8 cellular contexts compared by ENCODE assay signal in the genomic region with DNA sequence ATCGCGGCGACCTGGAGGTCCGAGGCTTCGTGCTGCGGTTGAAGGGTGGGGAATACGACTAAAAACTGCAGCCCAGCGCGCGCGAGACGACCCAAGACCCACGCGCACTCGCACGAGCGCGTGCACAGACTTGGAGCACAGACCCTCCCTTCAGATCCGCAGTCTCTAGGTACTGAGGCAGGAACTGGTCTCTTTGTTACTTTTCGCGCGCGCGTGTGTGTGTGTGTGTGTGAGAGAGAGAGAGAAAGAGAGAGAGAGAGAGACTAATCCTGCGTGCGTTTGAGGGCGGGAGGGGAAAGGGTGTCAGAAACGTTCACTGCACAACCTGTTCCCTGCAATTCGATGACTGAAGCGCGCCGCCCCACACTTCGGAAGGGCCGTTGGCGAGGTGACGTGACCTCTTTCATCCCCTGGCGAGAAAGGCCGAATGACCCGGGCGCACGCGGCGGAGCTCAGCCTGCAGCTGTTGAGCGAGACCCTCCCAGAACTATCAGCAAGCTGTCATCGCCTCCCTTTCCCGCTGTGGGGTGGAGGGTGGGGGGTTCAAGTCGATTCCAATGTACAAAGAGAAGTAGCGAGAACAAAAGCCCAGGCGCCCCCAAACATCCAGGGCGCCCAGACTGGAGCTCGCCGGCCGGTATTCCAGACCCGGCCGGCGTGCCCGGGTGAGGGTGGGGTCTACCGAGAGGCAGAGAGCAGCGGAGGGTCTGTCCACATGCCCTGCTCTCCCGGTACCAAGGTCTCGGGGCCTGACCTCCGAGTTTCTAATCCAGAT. TPM values are rescaled to one million over a fixed set of nuclear protein-coding genes. Genes with fewer than 3 reads are reported as not detected.
DNase-seq lines count a peak whose midpoint lies in the region; ATAC-seq and TF ChIP-seq lines count a peak whose summit lies in the region.

No MANE protein-coding gene starts in this region.

- H3K36me3 Mint-ChIP-seq in GM23338 (ENCODE audit: low read depth) (peaks cover 24% of the 10 kb centered on the region), naive B cell (peaks cover 0 to 8% of the 10 kb centered on the region in 2 donors)

- no peak overlapping the region for H3K27ac Mint-ChIP-seq in GM23338
- peak overlapping the region in 4 of 6 donors; percentile 16 to 69 (median 38) for H3K27ac Mint-ChIP-seq in naive B cell

- H3K9me2 ChIP-seq in GM23338 (ENCODE audit: insufficient read depth): no peaks in the 10 kb centered on the region

- peaks cover 23% of the 10 kb centered on the region for H4K20me1 ChIP-seq in GM23338 (replicated peaks; ENCODE audit: insufficient read depth)

- TF ChIP-seq CTCF in GM23338 (conservative IDR thresholded peaks at IDR 0.05; ENCODE audit: low read depth in 2 of 2): no peak

- no peaks in the 10 kb centered on the region; the same call in 2 of the 3 replicates for H3K9me3 Mint-ChIP-seq in GM23338
- peaks cover 0 to 3% (median 0%) of the 10 kb centered on the region in 7 donors for H3K9me3 Mint-ChIP-seq in naive B cell

- peaks cover 6% of the 10 kb centered on the region for H3K36me3 ChIP-seq in GM23338 (ENCODE audit: insufficient read depth)

- ATAC-seq in GM23338 (peak; percentile 0), naive B cell (ENCODE audit: low read depth in 2 of 2) (peak; percentile 20 to 24), GM21367 (IDR thresholded peaks at IDR 0.05; ENCODE audit: unreplicated experiment) (no peak), HG02981 (IDR thresholded peaks at IDR 0.05; ENCODE audit: unreplicated experiment) (no peak)

- H3K27me3 Mint-ChIP-seq in GM23338 (ENCODE audit: insufficient read depth, low read depth, poor library complexity) (peaks cover 46% of the 10 kb centered on the region), naive B cell (peaks cover 57 to 92% (median 85%) of the 10 kb centered on the region in 3 donors)

- peak overlapping the region; percentile 90 for H2AFZ ChIP-seq in GM23338

- H3K4me2 ChIP-seq in GM23338: peak overlapping the region; percentile 96

- DNase-seq in GM23338 (ENCODE audit: low spot score): peak; percentile 78
- peak; percentile 87 to 90 for DNase-seq in NCI-H526 (lab: John Stamatoyannopoulos, UW)
- peak; percentile 35 for DNase-seq in naive B cell
- DNase-seq in HuH-7.5 (ENCODE audit: low spot score): no peak
- DNase-seq in cerebellum (ENCODE audit: low spot score): no peak

- peak overlapping the region; percentile 93 for H3K4me3 ChIP-seq in GM23338

- H3F3A ChIP-seq in GM23338 (replicated peaks; ENCODE audit: low read depth): peaks cover 34% of the 10 kb centered on the region

- H3K4me1 Mint-ChIP-seq in GM23338 (peaks cover 50% of the 10 kb centered on the region), naive B cell (peaks cover 42 to 56% (median 48%) of the 10 kb centered on the region in 3 donors)

- H3K79me2 ChIP-seq in GM23338 (replicated peaks; ENCODE audit: insufficient read depth): peaks cover 24% of the 10 kb centered on the region

- peaks cover 36% of the 10 kb centered on the region for H3K27me3 ChIP-seq in GM23338 (ENCODE audit: insufficient read depth)

- H3K4me3 Mint-ChIP-seq in GM23338: peak overlapping the region; percentile 91
- peak overlapping the region; percentile 76 to 94 (median 89) for H3K4me3 Mint-ChIP-seq in naive B cell

- H3K4me1 ChIP-seq in GM23338 (ENCODE audit: insufficient read depth): peaks cover 42% of the 10 kb centered on the region

- H3K27ac ChIP-seq in GM23338 (ENCODE audit: low read depth) (no peak overlapping the region), angular gyrus (ENCODE audit: low read depth, low read length) (peak overlapping the region; percentile 55)

TF ChIP-seq in GM23338, 12 proteins besides CTCF, POLR2A, EP300 and RAD21 (continues in another document):
- TF ChIP-seq ZNF462 (CRISPR knock-in tag; IDR thresholded peaks at IDR 0.05) (no peak), ZNF114 (CRISPR knock-in tag; IDR thresholded peaks at IDR 0.05) (no peak), EZH2 (IDR thresholded peaks at IDR 0.05; ENCODE audit: low read depth, unreplicated experiment) (no peak), ZNF331 (CRISPR knock-in tag; IDR thresholded peaks at IDR 0.05; ENCODE audit: low read depth) (no peak)
- TF ChIP-seq, protein P1, sequence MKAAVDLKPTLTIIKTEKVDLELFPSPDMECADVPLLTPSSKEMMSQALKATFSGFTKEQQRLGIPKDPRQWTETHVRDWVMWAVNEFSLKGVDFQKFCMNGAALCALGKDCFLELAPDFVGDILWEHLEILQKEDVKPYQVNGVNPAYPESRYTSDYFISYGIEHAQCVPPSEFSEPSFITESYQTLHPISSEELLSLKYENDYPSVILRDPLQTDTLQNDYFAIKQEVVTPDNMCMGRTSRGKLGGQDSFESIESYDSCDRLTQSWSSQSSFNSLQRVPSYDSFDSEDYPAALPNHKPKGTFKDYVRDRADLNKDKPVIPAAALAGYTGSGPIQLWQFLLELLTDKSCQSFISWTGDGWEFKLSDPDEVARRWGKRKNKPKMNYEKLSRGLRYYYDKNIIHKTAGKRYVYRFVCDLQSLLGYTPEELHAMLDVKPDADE (IDR thresholded peaks at IDR 0.05): no peak

RNA-seq across cellular contexts. Expression of gene TUBB2B, which starts 1.5 kb away (rescaled TPM):
- total RNA-seq in GM23338 (2014; rRNA removed; shearing (Covaris generic)): 794 and 802 TPM in 2 replicates
- polyA plus RNA-seq in GM23338 (2016; fragmentation: Nextera tagmentation; extraction: Ambion mirVana) (355 and 376 TPM in 2 replicates), naive B cell (ENCODE audit: low read depth in 6 of 6) (under 1 TPM in 3 of 6 donors, not detected in 3; 0.15 to 0.83 (median 0.36) TPM)
- 1,395 TPM for total RNA-seq in cerebellum

RNA-seq across cellular contexts. Expression of gene PSMG4, which starts 29.8 kb away (rescaled TPM):
- 30.6 and 37.2 TPM in 2 replicates for total RNA-seq in GM23338 (2014; rRNA removed; shearing (Covaris generic))
- polyA plus RNA-seq in GM23338 (2016; fragmentation: Nextera tagmentation; extraction: Ambion mirVana): 168 and 180 TPM in 2 replicates
- 10 to 100 TPM; 37.9 to 63.0 (median 51.5) TPM for polyA plus RNA-seq in naive B cell (ENCODE audit: low read depth in 6 of 6)
- 40.9 TPM for total RNA-seq in cerebellum

Comparison
In these comparisons a context has a peak if more than half of its experiments do, and no peak if none do; other contexts are left out.
1. ATAC-seq: peak in GM23338 (single experiment) and naive B cell (2 of 2); none in GM21367 (single experiment) and HG02981 (single experiment).
2. DNase-seq: peak in GM23338 (single experiment), NCI-H526 (2 of 2) and naive B cell (single experiment); none in HuH-7.5 (single experiment) and cerebellum (single experiment).